In genomic region chr10:132136097-132136521, GRCh38 we compare ENCODE assay signal across 22 cellular contexts. TPM values are rescaled to one million over a fixed set of nuclear protein-coding genes. Genes with fewer than 3 reads are reported as not detected.
DNase-seq lines count a peak whose midpoint lies in the region; ATAC-seq and TF ChIP-seq lines count a peak whose summit lies in the region.
"Had no signal": no experiment of that assay in that cellular context is flagged by ENCODE, and none has a peak within 500 bp of the region (broad histone marks: within the 10 kb centered on the region; RNA-seq: fewer than 3 reads in every experiment).

No MANE protein-coding gene starts in this region.

- peaks cover 3 to 6% of the 10 kb centered on the region in 2 donors for H3K4me1 ChIP-seq in neuronal stem cell (ENCODE audit: control insufficient read depth in 2 of 2, insufficient read depth in 1 of 2, low read depth in 1 of 2, low read length in 2 of 2)

- H3K14ac ChIP-seq in neuronal stem cell (ENCODE audit: low read length) = no peak overlapping the region

- H3K4ac ChIP-seq in neuronal stem cell (ENCODE audit: low read length) = no peak overlapping the region

- H2BK5ac ChIP-seq in neuronal stem cell (ENCODE audit: low read length) = no peak overlapping the region

- no CpG with 5 or more reads among the region's 22 CpGs for WGBS in neuronal stem cell (ENCODE audit: extremely low coverage in 2 of 2, insufficient read length in 2 of 2, insufficient replicate concordance in 1 of 2), 2 donors

- H2BK15ac ChIP-seq in neuronal stem cell (ENCODE audit: low read length) = peak overlapping the region; percentile 33

- H2BK12ac ChIP-seq in neuronal stem cell (ENCODE audit: low read length) = no peak overlapping the region

- H2AK5ac ChIP-seq in neuronal stem cell (ENCODE audit: low read depth, low read length) = peak overlapping the region; percentile 37

- H3K27ac ChIP-seq in neuronal stem cell (replicated peaks; ENCODE audit: low read length) = no peak overlapping the region
- H3K27ac ChIP-seq: 22Rv1, KMS-11 had no signal

- H3K9me3 Mint-ChIP-seq in CD14-positive monocyte = no peaks in the 10 kb centered on the region
- H3K9me3 Mint-ChIP-seq: CD8-positive, alpha-beta T cell; HFFc6 had no signal

- no peak overlapping the region for H4K8ac ChIP-seq in neuronal stem cell (ENCODE audit: low read depth, low read length)

- no peak overlapping the region for H2AFZ ChIP-seq in neuronal stem cell (ENCODE audit: low read length)

- H3K9me3 ChIP-seq in neuronal stem cell (replicated peaks in 1 of 2; ENCODE audit: control insufficient read depth in 2 of 2, insufficient read depth in 1 of 2, low read depth in 1 of 2, low read length in 2 of 2) = peaks cover 0 to 3% of the 10 kb centered on the region in 2 donors

- peaks cover 4% of the 10 kb centered on the region for H3K79me1 ChIP-seq in neuronal stem cell (ENCODE audit: low read depth, low read length)

- no peak overlapping the region for H3K23ac ChIP-seq in neuronal stem cell (ENCODE audit: low read depth, low read length, poor library complexity)

- no peak overlapping the region for H2BK120ac ChIP-seq in neuronal stem cell (ENCODE audit: low read depth, low read length)

- H3K4me1 Mint-ChIP-seq in CD14-positive monocyte = no peaks in the 10 kb centered on the region
- H3K4me1 Mint-ChIP-seq: B cell had no signal

- DNase-seq in DMS79 treated with DMSO at 0.1 percent for 48 hours (lab: John Stamatoyannopoulos, UW) = peak; percentile 5
- no peak for DNase-seq in DMS79 (lab: John Stamatoyannopoulos, UW)
- peak; percentile 26 for DNase-seq in CD14-positive monocyte (ENCODE audit: low spot score)
- DNase-seq in left cardiac atrium = peak; percentile 13
- DNase-seq in neuronal stem cell (ENCODE audit: low spot score) = no peak
- no peak for DNase-seq in DMS 273 treated with DMSO at 0.1 percent for 48 hours (lab: John Stamatoyannopoulos, UW)
- no peak for DNase-seq in SHP77 treated with DMSO at 0.1 percent for 48 hours (lab: John Stamatoyannopoulos, UW)
- DNase-seq: CD8-positive, alpha-beta T cell; DND-41; GDM1; HFFc6; NCI-H1092 treated with DMSO at 0.1 percent for 48 hours; NCI-H1694 treated with DMSO at 0.1 percent for 48 hours; NCI-H2107; NCI-H2227 treated with DMSO at 0.1 percent for 48 hours; SHP77 had no signal

- H3K36me3 ChIP-seq in neuronal stem cell (replicated peaks in 1 of 2; ENCODE audit: control insufficient read depth in 2 of 2, insufficient read depth in 2 of 2, low read length in 2 of 2) = peaks cover 0 to 2% of the 10 kb centered on the region in 2 donors

- intact Hi-C loops in CD14-positive monocyte (cut with micrococcal nuclease) (no loop called here), left cardiac atrium (cut with DNase I) (no loop called here)

- H4K91ac ChIP-seq in neuronal stem cell (ENCODE audit: low read depth, low read length, poor library complexity) = no peak overlapping the region

- no peaks in the 10 kb centered on the region for H3K36me3 Mint-ChIP-seq in CD14-positive monocyte
- H3K36me3 Mint-ChIP-seq: CD8-positive, alpha-beta T cell had no signal

- ATAC-seq in left cardiac atrium = no peak
- ATAC-seq in GM19035 (IDR thresholded peaks at IDR 0.05; ENCODE audit: unreplicated experiment) = no peak
- ATAC-seq: CD8-positive, alpha-beta T cell; GM12878; HepG2 had no signal

- no peak overlapping the region for H3K4me3 ChIP-seq in neuronal stem cell (ENCODE audit: low read length in 2 of 2)
- H3K4me3 ChIP-seq: GM12878 had no signal

- H3K27ac Mint-ChIP-seq in CD14-positive monocyte = no peak overlapping the region
- H3K27ac Mint-ChIP-seq: B cell; CD8-positive, alpha-beta T cell; HFFc6 had no signal

- no peak overlapping the region for H3K4me3 Mint-ChIP-seq in CD14-positive monocyte
- H3K4me3 Mint-ChIP-seq: B cell; CD8-positive, alpha-beta T cell; HFFc6 had no signal

- H3K18ac ChIP-seq in neuronal stem cell (ENCODE audit: low read length) = peak overlapping the region; percentile 71

- H3K4me2 ChIP-seq in neuronal stem cell (ENCODE audit: insufficient read depth, low read length, poor library complexity, severe bottlenecking) = no peak overlapping the region
- H3K4me2 ChIP-seq: KMS-11 had no signal

- peaks cover 4 to 9% (median 4%) of the 10 kb centered on the region in 3 donors for H3K27me3 Mint-ChIP-seq in CD14-positive monocyte (ENCODE audit: low read depth in 3 of 3)

- H3K27me3 ChIP-seq in neuronal stem cell (ENCODE audit: control insufficient read depth in 3 of 3, insufficient read depth in 3 of 3, low read depth in 1 of 3, low read length in 3 of 3) = peaks cover 0 to 20% (median 2%) of the 10 kb centered on the region in 3 experiments

- no peak for TF ChIP-seq CTCF in CD14-positive monocyte (IDR thresholded peaks at IDR 0.05)

- H3K9ac ChIP-seq in neuronal stem cell (ENCODE audit: low read depth, low read length, poor library complexity) = no peak overlapping the region
- H3K9ac ChIP-seq: KMS-11 had no signal

RNA-seq across cellular contexts. Expression of gene DPYSL4, which starts 50.6 kb away (rescaled TPM):
- polyA plus RNA-seq in CD14-positive monocyte = not detected
- 1 to 10 TPM; 1.4 to 9.9 TPM for total RNA-seq in left cardiac atrium
- 27.1 TPM for polyA plus RNA-seq in neuronal stem cell (2013, experiment 1 of 2)
- 25.4 TPM for polyA plus RNA-seq in neuronal stem cell (2013, experiment 2 of 2)

Comparison
In these comparisons a context has a peak if more than half of its experiments do, and no peak if none do; other contexts are left out.
1. DNase-seq: peak in DMS79 treated with DMSO at 0.1 percent for 48 hours (single experiment), CD14-positive monocyte (single experiment) and left cardiac atrium (single experiment); none in DMS79 (single experiment), neuronal stem cell (single experiment), DMS 273 treated with DMSO at 0.1 percent for 48 hours (single experiment) and SHP77 treated with DMSO at 0.1 percent for 48 hours (single experiment).